9 cellular contexts compared by ENCODE assay signal in the genomic region with DNA sequence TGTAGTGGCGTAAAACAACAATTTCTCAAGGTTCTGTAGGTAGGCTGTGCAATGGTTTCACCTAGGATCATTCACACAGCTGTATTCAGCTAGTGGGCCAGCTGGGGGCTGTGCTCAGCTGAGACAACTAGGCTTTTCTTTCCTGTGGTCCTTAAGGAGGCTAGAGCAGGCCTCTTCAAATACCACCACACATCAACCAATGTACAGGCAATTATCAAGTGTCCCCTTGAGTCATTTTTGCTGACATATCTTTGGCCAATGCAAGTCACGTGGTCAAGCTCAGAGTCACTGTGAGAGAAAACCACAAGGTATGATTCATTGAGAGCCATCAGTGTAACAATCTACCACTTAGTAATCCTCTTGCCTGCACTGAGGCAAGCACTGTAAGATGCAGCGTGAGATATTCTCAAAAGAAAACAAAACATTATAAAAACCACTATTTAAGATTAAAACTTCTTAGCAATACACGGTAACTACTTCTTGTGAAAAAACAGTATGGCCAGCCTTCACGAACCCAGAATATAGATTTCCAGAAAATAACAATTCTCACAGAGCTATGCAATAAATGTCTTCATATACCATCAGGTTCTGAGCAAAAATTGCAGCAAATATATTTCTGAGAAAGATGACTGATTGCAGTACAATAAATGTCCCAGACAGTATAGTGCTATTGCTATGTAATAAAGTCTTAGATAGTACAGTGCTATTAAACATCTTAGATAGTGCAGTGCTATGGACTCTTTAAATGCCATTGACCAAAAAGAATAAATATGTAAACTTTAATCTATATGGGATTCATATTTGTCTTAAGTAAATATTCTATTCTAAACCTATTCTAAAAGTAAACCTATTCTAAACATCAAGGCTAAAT. TPM values are rescaled to one million over a fixed set of nuclear protein-coding genes. Genes with fewer than 3 reads are reported as not detected.
DNase-seq lines count a peak whose midpoint lies in the region; ATAC-seq and TF ChIP-seq lines count a peak whose summit lies in the region.
"Had no signal": no experiment of that assay in that cellular context is flagged by ENCODE, and none has a peak within 500 bp of the region (broad histone marks: within the 10 kb centered on the region; RNA-seq: fewer than 3 reads in every experiment).

No MANE protein-coding gene starts in this region.

- H3K36me3 ChIP-seq in colonic mucosa, result no peaks in the 10 kb centered on the region

- intact Hi-C loops in activated CD4-positive, alpha-beta T cell treated with anti-CD3 and anti-CD28 coated beads for 36 hours (cut with DNase I, micrococcal nuclease), result no loop called here
- intact Hi-C loops in colonic mucosa (cut with DNase I), result no loop called here

- POLR2A ChIA-PET in activated CD4-positive, alpha-beta T cell treated with anti-CD3 and anti-CD28 coated beads for 36 hours (lab: Charles Lee), result no interaction called here

- DNase-seq in GM04503 (ENCODE audit: low read depth) (peak; percentile 86), fibroblast of mammary gland (ENCODE audit: low read depth) (peak; percentile 98), DMS114 treated with DMSO at 0.1 percent for 48 hours (lab: John Stamatoyannopoulos, UW; ENCODE audit: unreplicated experiment) (no peak), NCI-H510A treated with DMSO at 0.1 percent for 48 hours (lab: John Stamatoyannopoulos, UW) (no peak), colonic mucosa (no peak)
- DNase-seq in activated CD4-positive, alpha-beta T cell treated with anti-CD3 and anti-CD28 coated beads for 36 hours, result peak; percentile 44
- peak; percentile 41 for DNase-seq in stimulated activated naive CD8-positive, alpha-beta T cell treated with anti-CD3 and anti-CD28 coated beads, Interleukin-15, Interleukin-2, amounts not matched to agents 100 U/mL and 50 U/mL, for 24 hours

- H3K27me3 ChIP-seq in colonic mucosa, result no peaks in the 10 kb centered on the region

- no peak for TF ChIP-seq RAD21 in Ishikawa (IDR thresholded peaks at IDR 0.05; ENCODE audit: low read depth)

- TF ChIP-seq EP300 in Ishikawa (IDR thresholded peaks at IDR 0.05; ENCODE audit: borderline replicate concordance), result no peak

- H3K27ac Mint-ChIP-seq in activated CD4-positive, alpha-beta T cell treated with anti-CD3 and anti-CD28 coated beads for 36 hours, result peak overlapping the region; percentile 31

- H3K9ac ChIP-seq in colonic mucosa (ENCODE audit: low read depth in 2 of 2, low read length in 2 of 2), result no peak overlapping the region
- H3K9ac ChIP-seq: parathyroid adenoma had no signal

- no peaks in the 10 kb centered on the region for H3K27me3 Mint-ChIP-seq in activated CD4-positive, alpha-beta T cell treated with anti-CD3 and anti-CD28 coated beads for 36 hours

- H3K27ac ChIP-seq in colonic mucosa, result no peak overlapping the region
- H3K27ac ChIP-seq: parathyroid adenoma had no signal

- H3K4me3 Mint-ChIP-seq in activated CD4-positive, alpha-beta T cell treated with anti-CD3 and anti-CD28 coated beads for 36 hours, result no peak overlapping the region

- H3K4me1 Mint-ChIP-seq in activated CD4-positive, alpha-beta T cell treated with anti-CD3 and anti-CD28 coated beads for 36 hours, result peaks cover 17% of the 10 kb centered on the region

- TF ChIP-seq CTCF in fibroblast of mammary gland (conservative IDR thresholded peaks at IDR 0.05; ENCODE audit: control insufficient read depth, insufficient read depth, low read depth, low read length) (no peak), colonic mucosa (IDR thresholded peaks at IDR 0.05) (no peak)

- CTCF ChIA-PET in activated CD4-positive, alpha-beta T cell treated with anti-CD3 and anti-CD28 coated beads for 36 hours (lab: Charles Lee), result interaction anchor here (2.8 kb wide), 1 partner anchor 36 kb away, joined by 11 read pairs; no protein-coding TSS in a partner anchor

- H3K36me3 Mint-ChIP-seq in activated CD4-positive, alpha-beta T cell treated with anti-CD3 and anti-CD28 coated beads for 36 hours (ENCODE audit: low read depth), result peaks cover 4% of the 10 kb centered on the region

- no peaks in the 10 kb centered on the region for H3K9me3 Mint-ChIP-seq in activated CD4-positive, alpha-beta T cell treated with anti-CD3 and anti-CD28 coated beads for 36 hours (ENCODE audit: low read depth)

- no peaks in the 10 kb centered on the region for H3K9me3 ChIP-seq in colonic mucosa

- peak; percentile 94 for ATAC-seq in activated CD4-positive, alpha-beta T cell treated with anti-CD3 and anti-CD28 coated beads for 36 hours
- peak; percentile 99 for ATAC-seq in stimulated activated naive CD8-positive, alpha-beta T cell treated with anti-CD3 and anti-CD28 coated beads, Interleukin-15, Interleukin-2, amounts not matched to agents 100 U/mL and 50 U/mL, for 24 hours

- H3K4me1 ChIP-seq in colonic mucosa, result no peaks in the 10 kb centered on the region
- H3K4me1 ChIP-seq: parathyroid adenoma had no signal

- H3K4me3 ChIP-seq in fibroblast of mammary gland (ENCODE audit: control insufficient read depth, low read depth, low read length) (no peak overlapping the region), colonic mucosa (no peak overlapping the region)

TF ChIP-seq in Ishikawa, 13 proteins besides CTCF, POLR2A, EP300 and RAD21:
- TF ChIP-seq, protein P1, sequence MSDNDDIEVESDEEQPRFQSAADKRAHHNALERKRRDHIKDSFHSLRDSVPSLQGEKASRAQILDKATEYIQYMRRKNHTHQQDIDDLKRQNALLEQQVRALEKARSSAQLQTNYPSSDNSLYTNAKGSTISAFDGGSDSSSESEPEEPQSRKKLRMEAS (IDR thresholded peaks at IDR 0.05), result no peak
- TF ChIP-seq, protein P2, sequence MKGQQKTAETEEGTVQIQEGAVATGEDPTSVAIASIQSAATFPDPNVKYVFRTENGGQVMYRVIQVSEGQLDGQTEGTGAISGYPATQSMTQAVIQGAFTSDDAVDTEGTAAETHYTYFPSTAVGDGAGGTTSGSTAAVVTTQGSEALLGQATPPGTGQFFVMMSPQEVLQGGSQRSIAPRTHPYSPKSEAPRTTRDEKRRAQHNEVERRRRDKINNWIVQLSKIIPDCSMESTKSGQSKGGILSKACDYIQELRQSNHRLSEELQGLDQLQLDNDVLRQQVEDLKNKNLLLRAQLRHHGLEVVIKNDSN (IDR thresholded peaks at IDR 0.05), result 0 out of 2 replicates have a peak, but pooled peaks have one; percentile 15

RNA-seq across cellular contexts. Expression of a gene that starts 55.3 kb away (rescaled TPM):
- 10 to 100 TPM; 11.6 to 15.3 TPM for total RNA-seq in activated CD4-positive, alpha-beta T cell treated with anti-CD3 and anti-CD28 coated beads for 36 hours
- 1 to 10 TPM; 4.1 to 4.8 TPM for total RNA-seq in colonic mucosa

RNA-seq across cellular contexts. Expression of a gene that starts 55.7 kb away (rescaled TPM):
- 1 to 10 TPM; 6.5 to 7.1 TPM for total RNA-seq in activated CD4-positive, alpha-beta T cell treated with anti-CD3 and anti-CD28 coated beads for 36 hours
- total RNA-seq in colonic mucosa, result 10 to 100 TPM; 20.5 to 24.4 TPM

Comparison
In these comparisons a context has a peak if more than half of its experiments do, and no peak if none do; other contexts are left out.
1. DNase-seq: peak in GM04503 (single experiment), activated CD4-positive, alpha-beta T cell treated with anti-CD3 and anti-CD28 coated beads for 36 hours (single experiment), fibroblast of mammary gland (single experiment) and stimulated activated naive CD8-positive, alpha-beta T cell treated with anti-CD3 and anti-CD28 coated beads, Interleukin-15, Interleukin-2, amounts not matched to agents 100 U/mL and 50 U/mL, for 24 hours (single experiment); none in DMS114 treated with DMSO at 0.1 percent for 48 hours (single experiment), NCI-H510A treated with DMSO at 0.1 percent for 48 hours (single experiment) and colonic mucosa (single experiment).